In genomic region chr18:7740815-7741214, GRCh38 we compare ENCODE assay signal across 23 cellular contexts.
DNase-seq lines count a peak whose midpoint lies in the region; ATAC-seq and TF ChIP-seq lines count a peak whose summit lies in the region.
"Had no signal": no experiment of that assay in that cellular context is flagged by ENCODE, and none has a peak within 500 bp of the region (broad histone marks: within the 10 kb centered on the region; RNA-seq: fewer than 3 reads in every experiment).

No MANE protein-coding gene starts in this region.

- no peaks in the 10 kb centered on the region for H3K27me3 ChIP-seq in heart left ventricle
- no peaks in the 10 kb centered on the region for H3K27me3 ChIP-seq in right cardiac atrium (ENCODE audit: control insufficient read depth, insufficient read depth)
- no peaks in the 10 kb centered on the region for H3K27me3 ChIP-seq in gastroesophageal sphincter
- no peaks in the 10 kb centered on the region for H3K27me3 ChIP-seq in neuronal stem cell (ENCODE audit: control insufficient read depth in 3 of 3, insufficient read depth in 3 of 3, low read depth in 1 of 3, low read length in 3 of 3)
- H3K27me3 ChIP-seq in upper lobe of right lung: no peaks in the 10 kb centered on the region
- H3K27me3 ChIP-seq: MG63, suprapubic skin had no signal

- no peak overlapping the region for H3K4me2 ChIP-seq in neuronal stem cell (ENCODE audit: insufficient read depth, low read length, poor library complexity, severe bottlenecking)

- H2BK12ac ChIP-seq in neuronal stem cell (ENCODE audit: low read length): no peak overlapping the region

- H2AK5ac ChIP-seq in neuronal stem cell (ENCODE audit: low read depth, low read length): no peak overlapping the region

- H3K4ac ChIP-seq in neuronal stem cell (ENCODE audit: low read length): no peak overlapping the region

- peak in 1 of 4 donors; percentile 26 for ATAC-seq in heart left ventricle
- no peak for ATAC-seq in right cardiac atrium
- no peak for ATAC-seq in gastroesophageal sphincter
- peak; percentile 75 for ATAC-seq in upper lobe of right lung
- ATAC-seq in GM21423 (IDR thresholded peaks at IDR 0.05; ENCODE audit: unreplicated experiment): no peak
- no peak for ATAC-seq in HG03280 (IDR thresholded peaks at IDR 0.05; ENCODE audit: unreplicated experiment)
- ATAC-seq: activated T-cell treated with anti-CD3 and anti-CD28 coated beads, Interleukin-2, amount 50 U/mL, for 72 hours; GM12878 had no signal

- DNase-seq in heart left ventricle (no peak), right cardiac atrium (no peak), neuronal stem cell (ENCODE audit: low spot score) (peak; percentile 4), upper lobe of right lung (no peak), KBM-7 (no peak)
- DNase-seq: activated B cell treated with CpG ODN at 0.5 μM for 24 hours; activated T-cell treated with anti-CD3 and anti-CD28 coated beads, Interleukin-2, amount 50 U/mL, for 72 hours; C1 segment of cervical spinal cord; DMS 273 treated with DMSO at 0.1 percent for 48 hours; effector CD4-positive, alpha-beta T cell; GDM1; MG63; NCI-H1694; NCI-H748 treated with DMSO at 0.1 percent for 48 hours; OCI-M1; SIG-M5; stimulated activated CD4-positive, alpha-beta T cell treated with anti-CD3 and anti-CD28 coated beads, Interleukin-4, amount 100 ng/mL, for 4 hours had no signal

- H3K4me1 ChIP-seq in heart left ventricle (peaks cover 7 to 52% (median 31%) of the 10 kb centered on the region in 12 donors), right cardiac atrium (ENCODE audit: control insufficient read depth, insufficient read depth, low read length) (peaks cover 9% of the 10 kb centered on the region), gastroesophageal sphincter (peaks cover 12 to 51% (median 21%) of the 10 kb centered on the region in 3 donors), neuronal stem cell (ENCODE audit: control insufficient read depth in 2 of 2, insufficient read depth in 1 of 2, low read depth in 1 of 2, low read length in 2 of 2) (peaks cover 2 to 9% of the 10 kb centered on the region in 2 donors), upper lobe of right lung (peaks cover 35% of the 10 kb centered on the region)

- H3K9me3 ChIP-seq in heart left ventricle: peaks cover 0 to 7% (median 0%) of the 10 kb centered on the region in 12 donors
- H3K9me3 ChIP-seq in right cardiac atrium (ENCODE audit: control insufficient read depth, low read length): no peaks in the 10 kb centered on the region
- H3K9me3 ChIP-seq in gastroesophageal sphincter: no peaks in the 10 kb centered on the region
- peaks cover 0 to 7% of the 10 kb centered on the region in 2 donors for H3K9me3 ChIP-seq in neuronal stem cell (replicated peaks in 1 of 2; ENCODE audit: control insufficient read depth in 2 of 2, insufficient read depth in 1 of 2, low read depth in 1 of 2, low read length in 2 of 2)
- H3K9me3 ChIP-seq in upper lobe of right lung: no peaks in the 10 kb centered on the region

- no peak overlapping the region for H3K23ac ChIP-seq in neuronal stem cell (ENCODE audit: low read depth, low read length, poor library complexity)

- H3K14ac ChIP-seq in neuronal stem cell (ENCODE audit: low read length): no peak overlapping the region

- H3K9ac ChIP-seq in neuronal stem cell (ENCODE audit: low read depth, low read length, poor library complexity): no peak overlapping the region

- no peak overlapping the region for H2BK15ac ChIP-seq in neuronal stem cell (ENCODE audit: low read length)

- intact Hi-C loops in heart left ventricle (cut with DNase I): loop anchor here in 2 of 10 donors (10.0 kb wide), 2 partner anchors 64 to 166 kb away; no protein-coding TSS in a partner anchor
- intact Hi-C loops in right cardiac atrium (cut with DNase I): no loop called here
- intact Hi-C loops in upper lobe of right lung (cut with DNase I): no loop called here

- TF ChIP-seq EP300 in gastroesophageal sphincter (IDR thresholded peaks at IDR 0.05): no peak

- no peak overlapping the region for H4K8ac ChIP-seq in neuronal stem cell (ENCODE audit: low read depth, low read length)

- TF ChIP-seq CTCF in heart left ventricle (IDR thresholded peaks at IDR 0.05): no peak
- TF ChIP-seq CTCF in gastroesophageal sphincter (IDR thresholded peaks at IDR 0.05): no peak
- no peak for TF ChIP-seq CTCF in upper lobe of right lung (IDR thresholded peaks at IDR 0.05)

- H3K27ac ChIP-seq in heart left ventricle: peak overlapping the region in 11 of 12 donors; percentile 5 to 57 (median 36)
- H3K27ac ChIP-seq in right cardiac atrium (ENCODE audit: low read length): no peak overlapping the region
- peak overlapping the region in 3 of 4 donors; percentile 56 to 66 (median 61) for H3K27ac ChIP-seq in gastroesophageal sphincter
- H3K27ac ChIP-seq in neuronal stem cell (replicated peaks; ENCODE audit: low read length): no peak overlapping the region
- H3K27ac ChIP-seq in upper lobe of right lung: no peak overlapping the region
- H3K27ac ChIP-seq: suprapubic skin had no signal

- H4K91ac ChIP-seq in neuronal stem cell (ENCODE audit: low read depth, low read length, poor library complexity): no peak overlapping the region

- no peak overlapping the region for H3K4me3 ChIP-seq in heart left ventricle
- no peak overlapping the region for H3K4me3 ChIP-seq in right cardiac atrium (ENCODE audit: low read length)
- H3K4me3 ChIP-seq in gastroesophageal sphincter: no peak overlapping the region
- no peak overlapping the region for H3K4me3 ChIP-seq in neuronal stem cell (ENCODE audit: low read length in 2 of 2)
- H3K4me3 ChIP-seq in upper lobe of right lung: no peak overlapping the region
- H3K4me3 ChIP-seq: GM12878, MG63, skin epidermis, suprapubic skin had no signal

- no peak overlapping the region for H2BK120ac ChIP-seq in neuronal stem cell (ENCODE audit: low read depth, low read length)

- no peak overlapping the region for H2BK5ac ChIP-seq in neuronal stem cell (ENCODE audit: low read length)

- H3K79me1 ChIP-seq in neuronal stem cell (ENCODE audit: low read depth, low read length): no peaks in the 10 kb centered on the region

- H2AFZ ChIP-seq in neuronal stem cell (ENCODE audit: low read length): peak overlapping the region; percentile 17

- H3K36me3 ChIP-seq in heart left ventricle: no peaks in the 10 kb centered on the region
- H3K36me3 ChIP-seq in gastroesophageal sphincter: no peaks in the 10 kb centered on the region
- no peaks in the 10 kb centered on the region for H3K36me3 ChIP-seq in neuronal stem cell (replicated peaks in 1 of 2; ENCODE audit: control insufficient read depth in 2 of 2, insufficient read depth in 2 of 2, low read length in 2 of 2)
- no peaks in the 10 kb centered on the region for H3K36me3 ChIP-seq in upper lobe of right lung
- H3K36me3 ChIP-seq: MG63, suprapubic skin had no signal

- 34 to 53% (median 37%) methylated on average over 3 of the region's 3 CpGs for WGBS in heart left ventricle, 4 donors
- 42% methylated on average over 3 of the region's 3 CpGs for WGBS in right cardiac atrium
- WGBS in gastroesophageal sphincter (ENCODE audit: low coverage in 1 of 2), 2 donors: 23 to 25% methylated on average over 3 of the region's 3 CpGs
- no CpG with 5 or more reads among the region's 3 CpGs for WGBS in neuronal stem cell (ENCODE audit: extremely low coverage in 2 of 2, insufficient read length in 2 of 2, insufficient replicate concordance in 1 of 2), 2 donors

- TF ChIP-seq POLR2A in heart left ventricle (IDR thresholded peaks at IDR 0.05): no peak
- no peak for TF ChIP-seq POLR2A in gastroesophageal sphincter (IDR thresholded peaks at IDR 0.05)

- in situ Hi-C loops in KBM-7 (cut with MboI; ENCODE audit: low pct_unique_long_range_greater_than_20kb, low sequenced_read_pairs): no loop called here

- no peak overlapping the region for H3K18ac ChIP-seq in neuronal stem cell (ENCODE audit: low read length)

Comparison
In these comparisons a context has a peak if more than half of its experiments do, and no peak if none do; other contexts are left out.
1. H3K27ac ChIP-seq: peak in heart left ventricle (11 of 12) and gastroesophageal sphincter (3 of 4); none in right cardiac atrium (single experiment), neuronal stem cell (single experiment) and upper lobe of right lung (single experiment).